Comparison of ENCODE assay signal across 22 cellular contexts in genomic region chr1:238336531-238336930, GRCh38.
DNase-seq lines count a peak whose midpoint lies in the region; ATAC-seq and TF ChIP-seq lines count a peak whose summit lies in the region.
"Had no signal": no experiment of that assay in that cellular context is flagged by ENCODE, and none has a peak within 500 bp of the region (broad histone marks: within the 10 kb centered on the region; RNA-seq: fewer than 3 reads in every experiment).

No MANE protein-coding gene starts in this region.

- no peak for TF ChIP-seq POLR2A in breast epithelium (IDR thresholded peaks at IDR 0.05)

- H3K27me3 ChIP-seq in breast epithelium (no peaks in the 10 kb centered on the region), upper lobe of right lung (no peaks in the 10 kb centered on the region)

- H3K4me3 ChIP-seq in breast epithelium, result no peak overlapping the region
- H3K4me3 ChIP-seq in upper lobe of right lung, result no peak overlapping the region
- H3K4me3 ChIP-seq: PC-9 had no signal

- DNase-seq in MCF 10A (ENCODE audit: unreplicated experiment), result peak; percentile 87
- no peak for DNase-seq in breast epithelium (ENCODE audit: low spot score in 2 of 2)
- peak; percentile 32 for DNase-seq in RPMI7951 (ENCODE audit: low read depth)
- peak; percentile 1 for DNase-seq in epithelial cell of prostate (ENCODE audit: low read depth, low spot score)
- peak; percentile 23 for DNase-seq in renal cortical epithelial cell (ENCODE audit: low read depth)
- no peak for DNase-seq in upper lobe of right lung
- DNase-seq in NCI-H345 (lab: John Stamatoyannopoulos, UW), result no peak
- DNase-seq in activated CD4-positive, alpha-beta T cell treated with anti-CD3 and anti-CD28 coated beads, Interleukin-2, amount 50 U/mL, for 4 hours, result no peak
- DNase-seq: C1 segment of cervical spinal cord, DMS 273 treated with DMSO at 0.1 percent for 48 hours, EL, HCEC 1CT, Kasumi-1, NCI-H1105 treated with DMSO at 0.1 percent for 48 hours, NCI-H187 treated with DMSO at 0.1 percent for 48 hours, NCI-H2171, NCI-H446 treated with DMSO at 0.1 percent for 48 hours, NCI-H748 treated with DMSO at 0.1 percent for 48 hours, PC-9, SHP77 had no signal

- H3K4me1 ChIP-seq in breast epithelium (no peaks in the 10 kb centered on the region), upper lobe of right lung (no peaks in the 10 kb centered on the region)

- peaks cover 7% of the 10 kb centered on the region for H3K9me3 Mint-ChIP-seq in MCF 10A (ENCODE audit: unreplicated experiment)

- H3K27ac Mint-ChIP-seq in MCF 10A (ENCODE audit: low read depth, unreplicated experiment), result peak overlapping the region; percentile 1
- H3K27ac Mint-ChIP-seq: IgD-negative memory B cell; T-helper 1 cell treated with Interleukin-12 subunit alpha and Interleukin-12 subunit beta and Interleukin-4 antibody, amounts not matched to agents 30 μg/mL and 1 μg/mL, for 36 hours had no signal

- intact Hi-C loops in MCF 10A (cut with micrococcal nuclease) (no loop called here), breast epithelium (cut with DNase I; ENCODE audit: low total_unique reads) (no loop called here), upper lobe of right lung (cut with DNase I) (no loop called here)

- H3K27ac ChIP-seq in breast epithelium, result no peak overlapping the region
- H3K27ac ChIP-seq in epithelial cell of prostate, result no peak overlapping the region
- H3K27ac ChIP-seq in upper lobe of right lung, result no peak overlapping the region
- H3K27ac ChIP-seq: PC-9 had no signal

- CTCF ChIA-PET in MCF 10A (lab: Yijun Ruan, JAX), result no interaction called here

- H3K4me1 Mint-ChIP-seq in MCF 10A (ENCODE audit: insufficient read depth, unreplicated experiment), result peaks cover 9% of the 10 kb centered on the region

- BruUV-seq in MCF 10A (replicated peaks; lab: Mats Ljungman, UMichigan), result no TSS peak

- no peak for TF ChIP-seq CTCF in MCF 10A (IDR thresholded peaks at IDR 0.05; ENCODE audit: unreplicated experiment)
- no peak for TF ChIP-seq CTCF in breast epithelium (IDR thresholded peaks at IDR 0.05)
- TF ChIP-seq CTCF in upper lobe of right lung (IDR thresholded peaks at IDR 0.05), result no peak

- no peak overlapping the region for H3K4me3 Mint-ChIP-seq in MCF 10A (ENCODE audit: unreplicated experiment)
- H3K4me3 Mint-ChIP-seq: IgD-negative memory B cell; T-helper 1 cell treated with Interleukin-12 subunit alpha and Interleukin-12 subunit beta and Interleukin-4 antibody, amounts not matched to agents 30 μg/mL and 1 μg/mL, for 36 hours had no signal

- H3K36me3 ChIP-seq in breast epithelium (no peaks in the 10 kb centered on the region), upper lobe of right lung (no peaks in the 10 kb centered on the region)

- no peak for ATAC-seq in upper lobe of right lung

- H3K36me3 Mint-ChIP-seq in MCF 10A (ENCODE audit: insufficient read depth, unreplicated experiment), result no peaks in the 10 kb centered on the region
- H3K36me3 Mint-ChIP-seq: IgD-negative memory B cell had no signal

- POLR2A ChIA-PET in MCF 10A (lab: Yijun Ruan, JAX), result interaction anchor here (0.9 to 1.1 kb wide), 3 partner anchors 20 to 306 kb away, joined by 3 to 5 read pairs (median 3); no protein-coding TSS in a partner anchor

- H3K9me3 ChIP-seq in breast epithelium, result peaks cover 0 to 6% of the 10 kb centered on the region in 2 donors
- H3K9me3 ChIP-seq in upper lobe of right lung, result no peaks in the 10 kb centered on the region

- H3K27me3 Mint-ChIP-seq in MCF 10A (ENCODE audit: insufficient read depth, unreplicated experiment), result no peaks in the 10 kb centered on the region
- H3K27me3 Mint-ChIP-seq: IgD-negative memory B cell had no signal

Comparison
In these comparisons a context has a peak if more than half of its experiments do, and no peak if none do; other contexts are left out.
1. DNase-seq: peak in MCF 10A (single experiment), RPMI7951 (single experiment), epithelial cell of prostate (single experiment) and renal cortical epithelial cell (single experiment); none in breast epithelium (0 of 2), upper lobe of right lung (single experiment), NCI-H345 (single experiment) and activated CD4-positive, alpha-beta T cell treated with anti-CD3 and anti-CD28 coated beads, Interleukin-2, amount 50 U/mL, for 4 hours (0 of 2).